Comparison of ENCODE assay signal across 7 cellular contexts in the genomic region with DNA sequence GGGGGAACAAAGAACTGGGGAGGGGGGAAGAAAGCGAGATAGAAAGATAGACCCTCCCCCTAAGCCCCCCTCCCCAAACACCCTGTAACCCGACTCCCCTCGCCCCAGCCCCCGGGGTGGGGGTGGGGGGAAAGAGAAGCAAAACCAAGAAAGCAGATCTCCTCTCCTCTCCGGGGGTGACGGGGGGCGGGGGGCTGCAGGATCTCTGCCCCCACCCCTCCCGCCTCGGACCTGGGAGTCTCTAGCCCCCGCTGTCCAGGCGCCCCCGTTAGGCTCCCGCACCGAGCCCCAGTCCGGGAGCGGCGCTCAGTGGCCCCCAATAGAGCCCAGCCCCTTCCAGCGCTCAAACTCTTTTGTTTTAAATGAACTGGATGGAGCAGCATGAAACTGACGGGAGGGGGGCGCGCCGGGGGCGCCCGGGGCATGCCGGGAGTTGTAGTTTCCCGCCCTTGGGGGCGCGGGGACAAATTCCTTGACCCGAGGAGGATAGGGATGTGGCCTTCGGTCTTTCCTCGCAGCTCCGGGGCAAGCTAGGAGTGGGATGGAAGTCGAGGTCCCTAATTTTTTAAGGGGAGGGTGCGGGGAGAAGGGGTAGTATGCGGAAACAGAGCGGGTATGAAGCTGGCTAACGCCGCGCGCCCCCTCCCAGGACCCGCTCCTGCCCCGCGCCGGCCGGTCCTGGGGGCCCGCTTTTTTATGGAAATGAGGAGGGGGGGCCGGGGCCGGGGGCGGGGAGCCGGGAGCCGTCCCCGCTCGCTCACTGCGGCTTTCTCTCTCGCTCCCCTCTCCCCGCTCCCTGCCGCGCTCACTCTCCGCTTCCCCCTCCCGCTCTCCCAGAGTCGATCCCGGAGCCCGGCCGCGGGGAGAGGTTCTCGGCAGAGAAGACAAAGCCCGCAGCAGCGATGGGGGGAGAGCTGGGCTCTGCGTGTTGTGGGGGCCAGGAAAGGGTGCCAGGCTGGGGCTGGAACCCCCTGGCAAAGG. TPM values are rescaled to one million over a fixed set of nuclear protein-coding genes. Genes with fewer than 3 reads are reported as not detected.
DNase-seq lines count a peak whose midpoint lies in the region; ATAC-seq, FAIRE-seq and TF ChIP-seq lines count a peak whose summit lies in the region.

A gene with protein sequence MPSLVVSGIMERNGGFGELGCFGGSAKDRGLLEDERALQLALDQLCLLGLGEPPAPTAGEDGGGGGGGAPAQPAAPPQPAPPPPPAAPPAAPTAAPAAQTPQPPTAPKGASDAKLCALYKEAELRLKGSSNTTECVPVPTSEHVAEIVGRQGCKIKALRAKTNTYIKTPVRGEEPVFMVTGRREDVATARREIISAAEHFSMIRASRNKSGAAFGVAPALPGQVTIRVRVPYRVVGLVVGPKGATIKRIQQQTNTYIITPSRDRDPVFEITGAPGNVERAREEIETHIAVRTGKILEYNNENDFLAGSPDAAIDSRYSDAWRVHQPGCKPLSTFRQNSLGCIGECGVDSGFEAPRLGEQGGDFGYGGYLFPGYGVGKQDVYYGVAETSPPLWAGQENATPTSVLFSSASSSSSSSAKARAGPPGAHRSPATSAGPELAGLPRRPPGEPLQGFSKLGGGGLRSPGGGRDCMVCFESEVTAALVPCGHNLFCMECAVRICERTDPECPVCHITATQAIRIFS (minus strand): TSS at position 355 of the 981 bp plus-strand sequence. CDS start 467 bp downstream, outside the sequence.

- peak within 1 kb of the TSS; percentile 56 for H3K9ac ChIP-seq in SU-DHL-6 (ENCODE audit: low read length)

- ATAC-seq in GM18498 (IDR thresholded peaks at IDR 0.05; ENCODE audit: unreplicated experiment) (peak; percentile 55), heart right ventricle (peak; percentile 80 to 88 (median 86)), pancreas (peak; percentile 86 to 90 (median 87))

- no peaks in the 10 kb centered on the region for H3K9me2 ChIP-seq in SU-DHL-6 (replicated peaks; ENCODE audit: insufficient read depth, low read length)

- peaks cover 9 to 26% of the 10 kb centered on the region in 2 donors for H3K4me1 ChIP-seq in adrenal gland (replicated peaks in 1 of 2)
- H3K4me1 ChIP-seq in heart right ventricle = peaks cover 4 to 40% (median 23%) of the 10 kb centered on the region in 9 donors
- H3K4me1 ChIP-seq in pancreas = peaks cover 0 to 3% (median 0%) of the 10 kb centered on the region in 3 donors

- FAIRE-seq in pancreas (lab: Jason Lieb, UNC) = no peak

- H4K20me1 ChIP-seq in SU-DHL-6 (ENCODE audit: low read depth, low read length) = no peaks in the 10 kb centered on the region

- H2AFZ ChIP-seq in SU-DHL-6 (ENCODE audit: low read depth, low read length, severe bottlenecking) = peak within 1 kb of the TSS; percentile 67

- TF ChIP-seq CTCF in SU-DHL-6 (IDR thresholded peaks at IDR 0.05; ENCODE audit: insufficient read depth, low read length, poor library complexity, severe bottlenecking) (no peak), adrenal gland (IDR thresholded peaks at IDR 0.05) (no peak), heart right ventricle (IDR thresholded peaks at IDR 0.05) (no peak), pancreas (IDR thresholded peaks at IDR 0.05) (no peak)

- H3F3A ChIP-seq in SU-DHL-6 (ENCODE audit: insufficient read depth) = no peaks in the 10 kb centered on the region

- TF ChIP-seq POLR2A in adrenal gland (IDR thresholded peaks at IDR 0.05) = no peak

- H3K79me2 ChIP-seq in SU-DHL-6 (ENCODE audit: insufficient read depth, low read length) = no peaks in the 10 kb centered on the region

- DNase-seq in NCI-H1092 treated with DMSO at 0.1 percent for 48 hours (lab: John Stamatoyannopoulos, UW) (peak; percentile 84), adrenal gland (peak; percentile 68 to 84 (median 74)), heart right ventricle (peak; percentile 76 to 78), pancreas (peak; percentile 65 to 88 (median 70)), foreskin melanocyte (no peak)

- H3K9me3 ChIP-seq in SU-DHL-6 (ENCODE audit: insufficient read depth, low read length) = no peaks in the 10 kb centered on the region
- H3K9me3 ChIP-seq in adrenal gland (replicated peaks in 1 of 3) = no peaks in the 10 kb centered on the region
- no peaks in the 10 kb centered on the region for H3K9me3 ChIP-seq in heart right ventricle
- no peaks in the 10 kb centered on the region for H3K9me3 ChIP-seq in pancreas

- H3K27me3 ChIP-seq in SU-DHL-6 (ENCODE audit: low read length) (no peaks in the 10 kb centered on the region), adrenal gland (no peaks in the 10 kb centered on the region), heart right ventricle (peaks cover 0 to 31% (median 0%) of the 10 kb centered on the region in 7 donors), pancreas (no peaks in the 10 kb centered on the region)

- 0 to 2% (median 0%) methylated on average over 6 to 69 of the region's 69 CpGs for WGBS in adrenal gland, 4 donors
- 1% methylated on average over 55 to 68 of the region's 69 CpGs for WGBS in heart right ventricle, 2 donors
- 0 to 1% methylated on average over 43 to 67 of the region's 69 CpGs for WGBS in pancreas, 2 donors

- H3K4me3 ChIP-seq in SU-DHL-6 (ENCODE audit: insufficient read depth, low read length, poor library complexity, severe bottlenecking) = peak within 1 kb of the TSS; percentile 70
- H3K4me3 ChIP-seq in adrenal gland = peak within 1 kb of the TSS; percentile 25 to 92 (median 73)
- peak within 1 kb of the TSS; percentile 67 to 90 (median 79) for H3K4me3 ChIP-seq in heart right ventricle
- H3K4me3 ChIP-seq in pancreas = peak within 1 kb of the TSS; percentile 63 to 89 (median 80)

- H3K4me2 ChIP-seq in SU-DHL-6 (ENCODE audit: low read depth, low read length, poor library complexity, severe bottlenecking) = peak within 1 kb of the TSS; percentile 79

- H3K27ac ChIP-seq in SU-DHL-6 (ENCODE audit: low read depth, low read length) = no peak within 1 kb of the TSS
- H3K27ac ChIP-seq in adrenal gland = no peak within 1 kb of the TSS
- H3K27ac ChIP-seq in heart right ventricle = peak within 1 kb of the TSS in 7 of 10 donors; percentile 6 to 73 (median 58)
- H3K27ac ChIP-seq in pancreas = peak within 1 kb of the TSS in 1 of 4 donors; percentile 27

- intact Hi-C loops in adrenal gland (cut with DNase I) (no loop called here), heart right ventricle (cut with DNase I) (no loop called here), pancreas (cut with DNase I) (loop anchor here in 1 of 3 donors (10.0 kb wide), 1 partner anchor 52 kb away; no protein-coding TSS in a partner anchor)

- H3K36me3 ChIP-seq in SU-DHL-6 (ENCODE audit: low read length) (no peaks in the 10 kb centered on the region), adrenal gland (replicated peaks in 1 of 2) (no peaks in the 10 kb centered on the region), heart right ventricle (no peaks in the 10 kb centered on the region), pancreas (no peaks in the 10 kb centered on the region)

RNA-seq across cellular contexts. Expression of the gene that starts here (rescaled TPM):
- total RNA-seq in adrenal gland = 1 to 10 TPM in 3 of 8 donors, under 1 TPM in 5; 0.09 to 2.1 (median 0.50) TPM
- polyA plus RNA-seq in adrenal gland = under 1 TPM; 0.17 to 0.27 (median 0.24) TPM
- under 1 TPM; 0.09 to 0.31 (median 0.19) TPM for total RNA-seq in heart right ventricle
- polyA plus RNA-seq in heart right ventricle = under 1 TPM; 0.17 to 0.29 TPM
- 1 to 10 TPM in 2 of 6 donors, under 1 TPM in 4; 0.12 to 3.1 (median 0.65) TPM for total RNA-seq in pancreas
- under 1 TPM; 0.19 to 0.76 TPM for polyA plus RNA-seq in pancreas

Comparison
In these comparisons a context has a peak if more than half of its experiments do, and no peak if none do; other contexts are left out.
1. Peak in DNase-seq, ATAC-seq, H3K4me3 ChIP-seq and H3K27ac ChIP-seq in heart right ventricle; RNA of the gene not detected or under 1 TPM.